In the genomic region with DNA sequence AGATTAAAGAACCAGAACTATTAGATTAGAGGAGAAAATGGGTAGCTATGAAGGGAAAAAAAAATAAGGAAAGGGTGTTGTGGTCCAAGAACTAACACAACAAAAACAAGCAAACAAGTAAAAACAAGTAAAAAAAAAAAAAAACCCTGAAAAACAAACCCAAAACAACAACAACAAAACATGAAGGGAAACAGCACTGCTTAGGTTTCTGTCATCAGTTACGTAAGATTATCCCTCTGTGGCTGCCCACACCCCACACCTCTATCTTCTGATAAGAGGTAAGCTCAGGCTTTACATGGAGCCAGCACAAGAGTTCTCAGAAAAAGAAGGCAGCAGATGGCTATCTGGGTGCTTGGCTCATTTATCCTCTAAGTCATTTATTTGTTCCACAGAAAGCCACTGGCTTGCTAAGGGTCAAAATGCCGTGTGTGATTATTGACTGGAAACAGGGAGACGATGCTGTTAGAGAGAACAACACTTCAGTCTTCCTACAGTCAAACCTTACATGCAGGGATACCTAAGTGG, we compare ENCODE assay signal across 11 cellular contexts. TPM values are rescaled to one million over a fixed set of nuclear protein-coding genes. Genes with fewer than 3 reads are reported as not detected.
DNase-seq lines count a peak whose midpoint lies in the region; ATAC-seq and TF ChIP-seq lines count a peak whose summit lies in the region.
"Had no signal": no experiment of that assay in that cellular context is flagged by ENCODE, and none has a peak within 500 bp of the region (broad histone marks: within the 10 kb centered on the region; RNA-seq: fewer than 3 reads in every experiment).

No MANE protein-coding gene starts in this region.

- no peak overlapping the region for H3K27ac ChIP-seq in naive thymus-derived CD4-positive, alpha-beta T cell (ENCODE audit: low read depth, low read length)
- H3K27ac ChIP-seq in gastrocnemius medialis, result no peak overlapping the region
- H3K27ac ChIP-seq: upper lobe of left lung had no signal

- DNase-seq in activated CD4-positive, CD25-positive, alpha-beta regulatory T cell treated with anti-CD3 and anti-CD28 coated beads, Interleukin-2, amount 50 U/mL, for 72 hours, result no peak
- DNase-seq in LNCaP clone FGC (ENCODE audit: low read depth), result no peak
- peak; percentile 78 for DNase-seq in activated CD4-positive, alpha-beta memory T cell treated with anti-CD3 and anti-CD28 coated beads, Interleukin-2, amount 10 ng/mL, durations not matched to agents 7 days and 5 days
- peak in 3 of 9 donors; percentile 4 to 25 (median 23) for DNase-seq in naive thymus-derived CD4-positive, alpha-beta T cell
- DNase-seq in gastrocnemius medialis, result no peak
- DNase-seq: amniotic stem cell, NCI-H510A, upper lobe of left lung had no signal

- H3K27me3 ChIP-seq in naive thymus-derived CD4-positive, alpha-beta T cell (ENCODE audit: control insufficient read depth in 2 of 2, insufficient read depth in 2 of 2, low read length in 2 of 2), result no peaks in the 10 kb centered on the region
- H3K27me3 ChIP-seq in gastrocnemius medialis, result no peaks in the 10 kb centered on the region
- H3K27me3 ChIP-seq: upper lobe of left lung had no signal

- peak overlapping the region; percentile 49 for H3K27ac Mint-ChIP-seq in activated CD4-positive, alpha-beta memory T cell treated with anti-CD3 and anti-CD28 coated beads, Interleukin-2, amount 10 ng/mL, durations not matched to agents 7 days and 5 days
- peak overlapping the region in 7 of 9 donors; percentile 5 to 93 (median 67) for H3K27ac Mint-ChIP-seq in naive thymus-derived CD4-positive, alpha-beta T cell

- peaks cover 44% of the 10 kb centered on the region for H3K4me1 Mint-ChIP-seq in activated CD4-positive, alpha-beta memory T cell treated with anti-CD3 and anti-CD28 coated beads, Interleukin-2, amount 10 ng/mL, durations not matched to agents 7 days and 5 days
- peaks cover 28 to 59% (median 52%) of the 10 kb centered on the region in 7 donors for H3K4me1 Mint-ChIP-seq in naive thymus-derived CD4-positive, alpha-beta T cell

- TF ChIP-seq POLR2A in gastrocnemius medialis (IDR thresholded peaks at IDR 0.05), result no peak

- peak overlapping the region; percentile 24 for H3K4me3 ChIP-seq in LNCaP clone FGC (ENCODE audit: low read depth, low read length)
- H3K4me3 ChIP-seq in naive thymus-derived CD4-positive, alpha-beta T cell (ENCODE audit: low read length), result no peak overlapping the region
- H3K4me3 ChIP-seq in gastrocnemius medialis, result no peak overlapping the region
- H3K4me3 ChIP-seq: upper lobe of left lung had no signal

- no peaks in the 10 kb centered on the region for H3K9me3 ChIP-seq in naive thymus-derived CD4-positive, alpha-beta T cell (ENCODE audit: control insufficient read depth in 2 of 3, low read length in 3 of 3)
- no peaks in the 10 kb centered on the region for H3K9me3 ChIP-seq in gastrocnemius medialis
- H3K9me3 ChIP-seq: upper lobe of left lung had no signal

- no peaks in the 10 kb centered on the region for H3K9me3 Mint-ChIP-seq in activated CD4-positive, alpha-beta memory T cell treated with anti-CD3 and anti-CD28 coated beads, Interleukin-2, amount 10 ng/mL, durations not matched to agents 7 days and 5 days
- H3K9me3 Mint-ChIP-seq in naive thymus-derived CD4-positive, alpha-beta T cell, result peaks cover 0 to 3% (median 0%) of the 10 kb centered on the region in 11 donors

- peak; percentile 78 to 87 for ATAC-seq in activated CD4-positive, CD25-positive, alpha-beta regulatory T cell treated with anti-CD3 and anti-CD28 coated beads, Interleukin-2, amount 50 U/mL, for 24 hours
- ATAC-seq in naive thymus-derived CD4-positive, alpha-beta T cell, result peak; percentile 85
- no peak for ATAC-seq in HG03457 (IDR thresholded peaks at IDR 0.05; ENCODE audit: unreplicated experiment)
- no peak for ATAC-seq in HG02610 (IDR thresholded peaks at IDR 0.05; ENCODE audit: unreplicated experiment)
- ATAC-seq in gastrocnemius medialis, result no peak

- POLR2A ChIA-PET in activated CD4-positive, alpha-beta memory T cell treated with anti-CD3 and anti-CD28 coated beads, Interleukin-2, amount 10 ng/mL, durations not matched to agents 7 days and 5 days (lab: Charles Lee), result interaction anchor here (1.1 to 1.2 kb wide), 5 partner anchors 9 to 57 kb away, joined by 3 to 9 read pairs (median 4); a partner anchor contains a TSS
- POLR2A ChIA-PET in naive thymus-derived CD4-positive, alpha-beta T cell (lab: Charles Lee), result interaction anchor here (0.6 to 1.2 kb wide), 4 partner anchors 9 to 51 kb away, joined by 3 to 4 read pairs (median 4); no protein-coding TSS in a partner anchor

- intact Hi-C loops in naive thymus-derived CD4-positive, alpha-beta T cell (cut with micrococcal nuclease), result loop anchor here in 1 of 2 donors (1.0 kb wide), 1 partner anchor 8 kb away; no protein-coding TSS in a partner anchor
- intact Hi-C loops in gastrocnemius medialis (cut with DNase I; ENCODE audit: low total_unique reads), result no loop called here

- H3K4me1 ChIP-seq in naive thymus-derived CD4-positive, alpha-beta T cell (ENCODE audit: control insufficient read depth in 2 of 2, insufficient read depth in 2 of 2, low read length in 2 of 2), result peaks cover 6 to 18% of the 10 kb centered on the region in 2 donors
- no peaks in the 10 kb centered on the region for H3K4me1 ChIP-seq in gastrocnemius medialis

- H3K4me3 Mint-ChIP-seq in activated CD4-positive, alpha-beta memory T cell treated with anti-CD3 and anti-CD28 coated beads, Interleukin-2, amount 10 ng/mL, durations not matched to agents 7 days and 5 days, result no peak overlapping the region
- H3K4me3 Mint-ChIP-seq in naive thymus-derived CD4-positive, alpha-beta T cell, result peak overlapping the region in 2 of 10 donors; percentile 3 to 63

- in situ Hi-C loops in gastrocnemius medialis (cut with MboI; ENCODE audit: low sequenced_read_pairs in 4 of 4), result no loop called here

- CTCF ChIA-PET in activated CD4-positive, alpha-beta memory T cell treated with anti-CD3 and anti-CD28 coated beads, Interleukin-2, amount 10 ng/mL, durations not matched to agents 7 days and 5 days (lab: Charles Lee), result interaction anchor here (0.6 to 2.2 kb wide), 11 partner anchors 11 to 387 kb away, joined by 3 to 7 read pairs (median 3); no protein-coding TSS in a partner anchor
- CTCF ChIA-PET in naive thymus-derived CD4-positive, alpha-beta T cell (lab: Charles Lee), result interaction anchor here (1.3 kb wide), 1 partner anchor 65 kb away, joined by 3 read pairs; no protein-coding TSS in a partner anchor

- peaks cover 4% of the 10 kb centered on the region for H3K27me3 Mint-ChIP-seq in activated CD4-positive, alpha-beta memory T cell treated with anti-CD3 and anti-CD28 coated beads, Interleukin-2, amount 10 ng/mL, durations not matched to agents 7 days and 5 days
- no peaks in the 10 kb centered on the region for H3K27me3 Mint-ChIP-seq in naive thymus-derived CD4-positive, alpha-beta T cell

- no peaks in the 10 kb centered on the region for H3K36me3 ChIP-seq in naive thymus-derived CD4-positive, alpha-beta T cell (ENCODE audit: control insufficient read depth in 2 of 3, insufficient read depth in 3 of 3, low read length in 3 of 3)
- H3K36me3 ChIP-seq in gastrocnemius medialis, result no peaks in the 10 kb centered on the region
- H3K36me3 ChIP-seq: upper lobe of left lung had no signal

- TF ChIP-seq CTCF in LNCaP clone FGC (IDR thresholded peaks at IDR 0.05; ENCODE audit: control insufficient read depth, extremely low read depth, insufficient read depth) (no peak), gastrocnemius medialis (IDR thresholded peaks at IDR 0.05 in 4 of 5, conservative IDR thresholded peaks at IDR 0.05 in 1 of 5) (no peak)

- peaks cover 38% of the 10 kb centered on the region for H3K36me3 Mint-ChIP-seq in activated CD4-positive, alpha-beta memory T cell treated with anti-CD3 and anti-CD28 coated beads, Interleukin-2, amount 10 ng/mL, durations not matched to agents 7 days and 5 days (ENCODE audit: low read depth)
- H3K36me3 Mint-ChIP-seq in naive thymus-derived CD4-positive, alpha-beta T cell, result peaks cover 6 to 45% (median 18%) of the 10 kb centered on the region in 5 donors

RNA-seq across cellular contexts. Expression of a gene that starts 57.5 kb away (rescaled TPM):
- total RNA-seq in activated CD4-positive, alpha-beta memory T cell treated with anti-CD3 and anti-CD28 coated beads, Interleukin-2, amount 10 ng/mL, durations not matched to agents 7 days and 5 days, result 10 to 100 TPM; 48.4 to 53.2 TPM
- total RNA-seq in naive thymus-derived CD4-positive, alpha-beta T cell, result 10 to 100 TPM; 62.0 to 79.7 (median 65.6) TPM
- polyA plus RNA-seq in naive thymus-derived CD4-positive, alpha-beta T cell, result 10 to 100 TPM; 22.2 to 36.6 TPM
- total RNA-seq in gastrocnemius medialis, result 10 to 100 TPM; 44.4 to 85.0 (median 69.2) TPM

RNA-seq across cellular contexts. Expression of a gene that starts 57.9 kb away (rescaled TPM):
- 10 to 100 TPM; 25.6 to 27.8 TPM for total RNA-seq in activated CD4-positive, alpha-beta memory T cell treated with anti-CD3 and anti-CD28 coated beads, Interleukin-2, amount 10 ng/mL, durations not matched to agents 7 days and 5 days
- total RNA-seq in naive thymus-derived CD4-positive, alpha-beta T cell, result 10 to 100 TPM; 19.4 to 38.6 (median 26.4) TPM
- polyA plus RNA-seq in naive thymus-derived CD4-positive, alpha-beta T cell, result 10 to 100 TPM; 17.1 to 23.9 TPM
- total RNA-seq in gastrocnemius medialis, result 10 to 100 TPM in 3 of 4 donors, 1 to 10 TPM in 1; 8.7 to 16.8 (median 14.0) TPM

Comparison
In these comparisons a context has a peak if more than half of its experiments do, and no peak if none do; other contexts are left out.
1. ATAC-seq: peak in activated CD4-positive, CD25-positive, alpha-beta regulatory T cell treated with anti-CD3 and anti-CD28 coated beads, Interleukin-2, amount 50 U/mL, for 24 hours (2 of 2) and naive thymus-derived CD4-positive, alpha-beta T cell (single experiment); none in HG03457 (single experiment), HG02610 (single experiment) and gastrocnemius medialis (0 of 2).